Comparison of ENCODE assay signal across 8 cellular contexts in genomic region chr5:59798862-59799667, GRCh38.
A peak's percentile ranks its signal among the peaks of the same experiment; 100 is the strongest.
DNase-seq lines count a peak whose midpoint lies in the region; ATAC-seq lines count a peak whose summit lies in the region.

No MANE protein-coding gene starts in this region.

- ATAC-seq in GM19324 (IDR thresholded peaks at IDR 0.05; ENCODE audit: low FRiP score, unreplicated experiment) (peak; percentile 75), HG03342 (IDR thresholded peaks at IDR 0.05; ENCODE audit: unreplicated experiment) (peak; percentile 74)
- peak; percentile 77 for ATAC-seq in activated T-helper 17 cell treated with anti-CD3 and anti-CD28 coated beads, Interleukin-2, amount 50 U/mL, for 72 hours (replicated peaks)

- DNase-seq in Caki2 (ENCODE audit: low read depth) (peak; percentile 77), mucosa of gallbladder (ENCODE audit: low spot score) (no peak), UCSD-AML1 (lab: John Stamatoyannopoulos, UW; ENCODE audit: unreplicated experiment) (no peak), mesenteric fat pad (ENCODE audit: low spot score) (no peak)

- in situ Hi-C loops in Caki2 (cut with HindIII; ENCODE audit: low pct_unique_long_range_greater_than_20kb, low sequenced_read_pairs), result no loop called here

- H3K4me3 Mint-ChIP-seq in activated T-helper 17 cell treated with anti-CD3 and anti-CD28 coated beads, Interleukin-2, amount 50 U/mL, for 72 hours, result no peak overlapping the region

- no peak overlapping the region for H3K27ac Mint-ChIP-seq in activated T-helper 17 cell treated with anti-CD3 and anti-CD28 coated beads, Interleukin-2, amount 50 U/mL, for 72 hours

- no peaks in the 10 kb centered on the region for H3K36me3 ChIP-seq in muscle layer of colon (ENCODE audit: insufficient read depth, low read length)

- H3K9me3 Mint-ChIP-seq in activated T-helper 17 cell treated with anti-CD3 and anti-CD28 coated beads, Interleukin-2, amount 50 U/mL, for 72 hours, result no peaks in the 10 kb centered on the region

- no peaks in the 10 kb centered on the region for H3K9me3 ChIP-seq in muscle layer of colon (ENCODE audit: low read length)

- H3K27ac ChIP-seq in muscle layer of colon (ENCODE audit: low read depth, low read length), result peak overlapping the region; percentile 46

- H3K4me3 ChIP-seq in muscle layer of colon (ENCODE audit: low read depth in 1 of 2, low read length in 2 of 2), result peak overlapping the region in 1 of 2 donors; percentile 4

- H3K36me3 Mint-ChIP-seq in activated T-helper 17 cell treated with anti-CD3 and anti-CD28 coated beads, Interleukin-2, amount 50 U/mL, for 72 hours (ENCODE audit: low read depth), result no peaks in the 10 kb centered on the region

- peaks cover 2% of the 10 kb centered on the region for H3K4me1 Mint-ChIP-seq in activated T-helper 17 cell treated with anti-CD3 and anti-CD28 coated beads, Interleukin-2, amount 50 U/mL, for 72 hours

- H3K9ac ChIP-seq in muscle layer of colon (ENCODE audit: low read length), result no peak overlapping the region

- H3K27me3 Mint-ChIP-seq in activated T-helper 17 cell treated with anti-CD3 and anti-CD28 coated beads, Interleukin-2, amount 50 U/mL, for 72 hours, result peaks cover 7% of the 10 kb centered on the region

- no peaks in the 10 kb centered on the region for H3K27me3 ChIP-seq in muscle layer of colon (ENCODE audit: control insufficient read depth in 1 of 2, insufficient read depth in 2 of 2, low read length in 2 of 2)

- peaks cover 40% of the 10 kb centered on the region for H3K4me1 ChIP-seq in muscle layer of colon (ENCODE audit: insufficient read depth, low read length)
